ENCODE assay signal across 8 cellular contexts in the genomic region with DNA sequence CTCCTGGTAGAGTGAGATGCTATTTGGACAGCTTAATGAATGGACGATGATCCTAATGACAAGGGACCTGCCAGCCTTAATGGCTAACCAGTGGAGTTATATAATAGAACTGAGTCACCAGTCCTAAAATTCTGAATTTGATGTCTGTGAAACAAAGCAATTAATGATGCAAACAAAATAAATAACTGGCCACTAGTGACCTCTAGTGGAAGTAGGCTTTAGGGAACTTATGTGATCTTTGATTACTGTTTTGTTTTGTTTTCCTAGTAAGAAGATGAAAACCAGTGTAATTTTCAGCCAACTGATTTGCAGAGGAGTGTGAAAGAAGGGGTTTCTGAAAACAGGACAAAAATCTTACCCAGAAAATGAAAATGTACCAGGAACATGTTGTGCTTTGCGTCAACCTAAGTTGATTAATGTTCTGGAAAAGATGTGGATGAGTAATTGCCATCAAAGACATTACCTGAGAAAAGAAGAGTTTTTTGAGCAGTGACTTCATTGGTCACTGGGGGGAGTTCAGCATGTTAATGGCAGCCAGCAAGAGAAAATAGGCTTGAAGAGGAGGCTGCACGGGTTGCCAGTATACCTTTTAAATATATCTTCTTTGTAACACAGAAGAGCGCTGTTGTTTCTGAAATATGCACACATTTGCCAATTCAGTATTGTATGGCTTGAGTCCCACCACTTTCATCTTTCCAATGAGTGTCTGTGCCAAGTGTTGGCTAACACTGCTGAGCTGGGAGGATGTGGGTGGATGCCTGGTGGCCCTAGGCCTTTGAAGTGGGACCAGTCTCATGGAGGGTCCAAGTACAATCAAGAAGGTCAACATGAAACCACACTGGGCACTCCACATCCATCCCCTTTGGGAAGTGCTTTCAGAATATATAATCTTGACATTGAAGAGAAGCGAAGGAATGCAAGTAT. TPM values are rescaled to one million over a fixed set of nuclear protein-coding genes. Genes with fewer than 3 reads are reported as not detected.
DNase-seq lines count a peak whose midpoint lies in the region; ATAC-seq and TF ChIP-seq lines count a peak whose summit lies in the region.

No MANE protein-coding gene starts in this region.

- DNase-seq in DMS53 treated with DMSO at 0.1 percent for 48 hours (lab: John Stamatoyannopoulos, UW; ENCODE audit: unreplicated experiment) (peak; percentile 5), SK-N-DZ (ENCODE audit: low spot score) (peak; percentile 21), foreskin melanocyte (peak; percentile 59), sciatic nerve (ENCODE audit: low spot score) (no peak), NCI-H128 (lab: John Stamatoyannopoulos, UW; ENCODE audit: unreplicated experiment) (no peak)
- no peak for DNase-seq in activated CD4-positive, alpha-beta T cell treated with anti-CD3 and anti-CD28 coated beads for 36 hours

- peak; percentile 60 for ATAC-seq in sciatic nerve
- no peak for ATAC-seq in HG03108 (IDR thresholded peaks at IDR 0.05; ENCODE audit: unreplicated experiment)
- ATAC-seq in activated CD4-positive, alpha-beta T cell treated with anti-CD3 and anti-CD28 coated beads for 36 hours: no peak

- peak; percentile 68 for TF ChIP-seq CTCF in LNCAP (IDR thresholded peaks at IDR 0.05)

- intact Hi-C loops in sciatic nerve (cut with DNase I): loop anchor here (5.0 kb wide), 1 partner anchor 292 kb away; no protein-coding TSS in a partner anchor
- intact Hi-C loops in activated CD4-positive, alpha-beta T cell treated with anti-CD3 and anti-CD28 coated beads for 36 hours (cut with DNase I, micrococcal nuclease): loop anchor here (5.0 to 10.0 kb wide), 2 partner anchors 289 to 292 kb away; no protein-coding TSS in a partner anchor

- H3K27ac Mint-ChIP-seq in activated CD4-positive, alpha-beta T cell treated with anti-CD3 and anti-CD28 coated beads for 36 hours: no peak overlapping the region

- CTCF ChIA-PET in activated CD4-positive, alpha-beta T cell treated with anti-CD3 and anti-CD28 coated beads for 36 hours (lab: Charles Lee): interaction anchor here (1.1 to 1.7 kb wide), 3 partner anchors 14 to 113 kb away, joined by 3 to 6 read pairs (median 4); no protein-coding TSS in a partner anchor

- no peak overlapping the region for H3K4me3 Mint-ChIP-seq in activated CD4-positive, alpha-beta T cell treated with anti-CD3 and anti-CD28 coated beads for 36 hours

- no peaks in the 10 kb centered on the region for H3K9me3 Mint-ChIP-seq in activated CD4-positive, alpha-beta T cell treated with anti-CD3 and anti-CD28 coated beads for 36 hours (ENCODE audit: low read depth)

- H3K27me3 Mint-ChIP-seq in activated CD4-positive, alpha-beta T cell treated with anti-CD3 and anti-CD28 coated beads for 36 hours: peaks cover 26% of the 10 kb centered on the region

- POLR2A ChIA-PET in activated CD4-positive, alpha-beta T cell treated with anti-CD3 and anti-CD28 coated beads for 36 hours (lab: Charles Lee): no interaction called here

- H3K4me1 Mint-ChIP-seq in activated CD4-positive, alpha-beta T cell treated with anti-CD3 and anti-CD28 coated beads for 36 hours: no peaks in the 10 kb centered on the region

- H3K36me3 Mint-ChIP-seq in activated CD4-positive, alpha-beta T cell treated with anti-CD3 and anti-CD28 coated beads for 36 hours (ENCODE audit: low read depth): no peaks in the 10 kb centered on the region

RNA-seq across cellular contexts. Expression of gene VEPH1, which starts 9.3 kb away (rescaled TPM):
- not detected in 2 replicates for polyA plus RNA-seq in SK-N-DZ (2014; cell fraction: cytosol; rRNA removed)
- not detected in 2 replicates for polyA plus RNA-seq in SK-N-DZ (2014; cell fraction: nucleus; rRNA removed)
- 1.0 TPM for total RNA-seq in sciatic nerve
- not detected for total RNA-seq in activated CD4-positive, alpha-beta T cell treated with anti-CD3 and anti-CD28 coated beads for 36 hours

RNA-seq across cellular contexts. Expression of gene PTX3, which starts 57.2 kb away (rescaled TPM):
- polyA plus RNA-seq in SK-N-DZ (2014; cell fraction: cytosol; rRNA removed): 0.23 TPM in 1 of 2 replicates, not detected in the other
- polyA plus RNA-seq in SK-N-DZ (2014; cell fraction: nucleus; rRNA removed): not detected in 2 replicates
- total RNA-seq in sciatic nerve: 4.2 TPM
- under 1 TPM; 0.18 to 0.23 TPM for total RNA-seq in activated CD4-positive, alpha-beta T cell treated with anti-CD3 and anti-CD28 coated beads for 36 hours

Comparison
In these comparisons a context has a peak if more than half of its experiments do, and no peak if none do; other contexts are left out.
1. DNase-seq: peak in DMS53 treated with DMSO at 0.1 percent for 48 hours (single experiment), SK-N-DZ (single experiment) and foreskin melanocyte (single experiment); none in sciatic nerve (single experiment), NCI-H128 (single experiment) and activated CD4-positive, alpha-beta T cell treated with anti-CD3 and anti-CD28 coated beads for 36 hours (single experiment).